Comparison of ENCODE assay signal across 21 cellular contexts in genomic region chr21:21907271-21907670, GRCh38.
"Had no signal": no experiment of that assay in that cellular context is flagged by ENCODE, and none has a peak within 500 bp of the region (broad histone marks: within the 10 kb centered on the region; RNA-seq: fewer than 3 reads in every experiment).

No MANE protein-coding gene starts in this region.

- H3K9me3 ChIP-seq: gastrocnemius medialis, tibial artery, uterus had no signal

- H3K27ac Mint-ChIP-seq: activated CD8-positive, alpha-beta T cell treated with anti-CD3 and anti-CD28 coated beads, Interleukin-2, amount 10 ng/mL, durations not matched to agents 7 days and 5 days; activated T-cell treated with anti-CD3 and anti-CD28 coated beads, Interleukin-2, amount 50 U/mL, for 24 hours; activated T-helper 2 cell treated with anti-CD3 and anti-CD28 coated beads, Interferon-gamma antibody, Interleukin-2, Interleukin-4, amounts not matched to agents 10 μg/mL and 5 μg/mL and 100 μg/mL, durations not matched to agents 14 hours and 24 hours and 36 hours; progenitor cell of endocrine pancreas; T-helper 2 cell treated with Interferon-gamma antibody and Interleukin-4, amounts not matched to agents 5 μg/mL and 100 μg/mL, for 36 hours had no signal

- H3K27ac ChIP-seq: brain microvascular endothelial cell, gastrocnemius medialis, heart left ventricle, left lung, tibial artery, uterus had no signal

- H3K4me3 Mint-ChIP-seq: activated CD8-positive, alpha-beta T cell treated with anti-CD3 and anti-CD28 coated beads, Interleukin-2, amount 10 ng/mL, durations not matched to agents 7 days and 5 days; activated T-cell treated with anti-CD3 and anti-CD28 coated beads, Interleukin-2, amount 50 U/mL, for 24 hours; T-helper 2 cell treated with Interferon-gamma antibody and Interleukin-4, amounts not matched to agents 5 μg/mL and 100 μg/mL, for 36 hours had no signal

- H3K36me3 ChIP-seq: brain microvascular endothelial cell, gastrocnemius medialis, heart left ventricle, left lung, tibial artery, uterus had no signal

- H3K4me3 ChIP-seq: gastrocnemius medialis, heart left ventricle, left lung, tibial artery, uterus had no signal

- H3K4me1 ChIP-seq: gastrocnemius medialis, heart left ventricle, left lung, tibial artery, uterus had no signal

- H3K27me3 Mint-ChIP-seq: activated T-cell treated with anti-CD3 and anti-CD28 coated beads, Interleukin-2, amount 50 U/mL, for 24 hours; progenitor cell of endocrine pancreas had no signal

- DNase-seq: activated CD4-positive, alpha-beta T cell treated with anti-CD3 and anti-CD28 coated beads for 48 hours; activated CD4-positive, CD25-positive, alpha-beta regulatory T cell; activated CD8-positive, alpha-beta T cell treated with anti-CD3 and anti-CD28 coated beads, Interleukin-2, amount 10 ng/mL, durations not matched to agents 7 days and 5 days; activated naive CD4-positive, alpha-beta T cell treated with Interleukin-2 at 50 U/mL for 16 hours; activated T-cell treated with anti-CD3 and anti-CD28 coated beads, Interleukin-2, amount 50 U/mL, for 24 hours; brain microvascular endothelial cell; cortex of kidney; erythroblast; gastrocnemius medialis; heart left ventricle; left lung; midbrain; occipital lobe; stimulated activated CD8-positive, alpha-beta memory T cell treated with anti-CD3 and anti-CD28 coated beads, Interleukin-4, amount 100 ng/mL, for 48 hours; stimulated activated naive CD4-positive, alpha-beta T cell treated with Interleukin-2 at 50 U/mL for 16 hours; tibial artery; uterus had no signal

- ATAC-seq: activated CD8-positive, alpha-beta T cell treated with anti-CD3 and anti-CD28 coated beads, Interleukin-2, amount 10 ng/mL, durations not matched to agents 7 days and 5 days; gastrocnemius medialis; heart left ventricle; left lung had no signal

- FAIRE-seq: endometrium had no signal

- H3K27me3 ChIP-seq: brain microvascular endothelial cell, gastrocnemius medialis, heart left ventricle, left lung, tibial artery, uterus had no signal
